ENCODE assay signal across 9 cellular contexts in genomic region chr6:132962936-132963579, GRCh38.
DNase-seq lines count a peak whose midpoint lies in the region; ATAC-seq, FAIRE-seq and TF ChIP-seq lines count a peak whose summit lies in the region.
"Had no signal": no experiment of that assay in that cellular context is flagged by ENCODE, and none has a peak within 500 bp of the region (broad histone marks: within the 10 kb centered on the region; RNA-seq: fewer than 3 reads in every experiment).

No MANE protein-coding gene starts in this region.

- H3K9ac ChIP-seq in DND-41 (ENCODE audit: low read depth, low read length) (no peak overlapping the region), trophoblast cell (ENCODE audit: low read length) (no peak overlapping the region)

- WGBS in trophoblast cell (ENCODE audit: extremely low coverage, insufficient coverage, insufficient read length), result no CpG with 5 or more reads among the region's 6 CpGs

- peaks cover 23% of the 10 kb centered on the region for H3K4me1 Mint-ChIP-seq in activated T-helper 1 cell treated with anti-CD3 and anti-CD28 coated beads, Interleukin-12 subunit alpha, Interleukin-12 subunit beta, Interleukin-2, Interleukin-4 antibody, amounts not matched to agents 30 ng/mL and 10 ng/mL and 1 ng/mL, durations not matched to agents 14 hours and 24 hours and 36 hours (ENCODE audit: low read depth)

- no peaks in the 10 kb centered on the region for H3K79me1 ChIP-seq in trophoblast cell (ENCODE audit: low read length)

- H3K9me3 ChIP-seq in DND-41 (ENCODE audit: insufficient read depth, low read length, severe bottlenecking) (no peaks in the 10 kb centered on the region), trophoblast cell (ENCODE audit: insufficient read depth, low read depth, low read length) (no peaks in the 10 kb centered on the region)

- TF ChIP-seq CTCF in DND-41 (IDR thresholded peaks at IDR 0.05; ENCODE audit: borderline replicate concordance, extremely low read depth, low read length, poor library complexity, severe bottlenecking), result peak; percentile 84

- H3K4me1 ChIP-seq in DND-41 (ENCODE audit: insufficient read depth, low read length) (no peaks in the 10 kb centered on the region), trophoblast cell (ENCODE audit: control insufficient read depth in 1 of 2, insufficient read depth in 2 of 2, low read length in 2 of 2) (peaks cover 0 to 3% of the 10 kb centered on the region in 2 experiments)

- H3K4me2 ChIP-seq in DND-41 (ENCODE audit: insufficient read depth, low read length), result no peak overlapping the region
- no peak overlapping the region for H3K4me2 ChIP-seq in trophoblast cell (ENCODE audit: low read length)

- no peak overlapping the region for H2AK5ac ChIP-seq in trophoblast cell (ENCODE audit: low read length)

- H3K9me3 Mint-ChIP-seq in activated T-helper 1 cell treated with anti-CD3 and anti-CD28 coated beads, Interleukin-12 subunit alpha, Interleukin-12 subunit beta, Interleukin-2, Interleukin-4 antibody, amounts not matched to agents 30 ng/mL and 10 ng/mL and 1 ng/mL, durations not matched to agents 14 hours and 24 hours and 36 hours, result no peaks in the 10 kb centered on the region
- H3K9me3 Mint-ChIP-seq: dendritic cell treated with granulocyte-macrophage colony-stimulating factor and Interleukin-4, amounts not matched to agents 40 ng/mL and 50 ng/mL, for 4 days had no signal

- no peak overlapping the region for H2BK5ac ChIP-seq in trophoblast cell (ENCODE audit: low read depth, low read length, poor library complexity)

- H3K27me3 Mint-ChIP-seq in activated T-helper 1 cell treated with anti-CD3 and anti-CD28 coated beads, Interleukin-12 subunit alpha, Interleukin-12 subunit beta, Interleukin-2, Interleukin-4 antibody, amounts not matched to agents 30 ng/mL and 10 ng/mL and 1 ng/mL, durations not matched to agents 14 hours and 24 hours and 36 hours (ENCODE audit: insufficient read depth), result peaks cover 14% of the 10 kb centered on the region

- H3K4me3 Mint-ChIP-seq in activated T-helper 1 cell treated with anti-CD3 and anti-CD28 coated beads, Interleukin-12 subunit alpha, Interleukin-12 subunit beta, Interleukin-2, Interleukin-4 antibody, amounts not matched to agents 30 ng/mL and 10 ng/mL and 1 ng/mL, durations not matched to agents 14 hours and 24 hours and 36 hours, result no peak overlapping the region
- H3K4me3 Mint-ChIP-seq: dendritic cell treated with granulocyte-macrophage colony-stimulating factor and Interleukin-4, amounts not matched to agents 40 ng/mL and 50 ng/mL, for 4 days had no signal

- no peaks in the 10 kb centered on the region for H3K36me3 Mint-ChIP-seq in activated T-helper 1 cell treated with anti-CD3 and anti-CD28 coated beads, Interleukin-12 subunit alpha, Interleukin-12 subunit beta, Interleukin-2, Interleukin-4 antibody, amounts not matched to agents 30 ng/mL and 10 ng/mL and 1 ng/mL, durations not matched to agents 14 hours and 24 hours and 36 hours (ENCODE audit: low read depth)

- intact Hi-C loops in activated T-helper 1 cell treated with anti-CD3 and anti-CD28 coated beads, Interleukin-12 subunit alpha, Interleukin-12 subunit beta, Interleukin-2, Interleukin-4 antibody, amounts not matched to agents 30 ng/mL and 10 ng/mL and 1 ng/mL, durations not matched to agents 14 hours and 24 hours and 36 hours (cut with micrococcal nuclease), result loop anchor here (2.0 to 10.0 kb wide), 6 partner anchors 140 to 1132 kb away; no protein-coding TSS in a partner anchor

- H4K91ac ChIP-seq in trophoblast cell (ENCODE audit: low read depth, low read length), result no peak overlapping the region

- H2BK12ac ChIP-seq in trophoblast cell (ENCODE audit: low read length), result no peak overlapping the region

- H3K4me3 ChIP-seq in DND-41 (ENCODE audit: low read depth in 1 of 2, low read length in 2 of 2) (no peak overlapping the region), trophoblast cell (ENCODE audit: low read depth, low read length) (no peak overlapping the region)

- H3K27ac ChIP-seq in DND-41 (ENCODE audit: low read length) (no peak overlapping the region), trophoblast cell (ENCODE audit: low read depth, low read length) (no peak overlapping the region)

- H3K4ac ChIP-seq in trophoblast cell (ENCODE audit: low read depth, low read length), result no peak overlapping the region

- H3K27me3 ChIP-seq in DND-41 (ENCODE audit: insufficient read depth, low read length, poor library complexity) (no peaks in the 10 kb centered on the region), trophoblast cell (ENCODE audit: insufficient read depth, low read length) (no peaks in the 10 kb centered on the region)

- H3K14ac ChIP-seq in trophoblast cell (ENCODE audit: low read length), result no peak overlapping the region

- H4K8ac ChIP-seq in trophoblast cell (ENCODE audit: low read depth, low read length), result no peak overlapping the region

- no peak overlapping the region for H4K12ac ChIP-seq in trophoblast cell (ENCODE audit: low read depth, low read length)

- H3K27ac Mint-ChIP-seq in activated T-helper 1 cell treated with anti-CD3 and anti-CD28 coated beads, Interleukin-12 subunit alpha, Interleukin-12 subunit beta, Interleukin-2, Interleukin-4 antibody, amounts not matched to agents 30 ng/mL and 10 ng/mL and 1 ng/mL, durations not matched to agents 14 hours and 24 hours and 36 hours, result no peak overlapping the region
- H3K27ac Mint-ChIP-seq: dendritic cell treated with granulocyte-macrophage colony-stimulating factor and Interleukin-4, amounts not matched to agents 40 ng/mL and 50 ng/mL, for 4 days had no signal

- peak; percentile 66 for DNase-seq in DND-41
- DNase-seq in HTR-8/SVneo (ENCODE audit: insufficient read length, low spot score), result peak; percentile 34
- peak; percentile 22 for DNase-seq in RCC 7860 (ENCODE audit: low spot score)
- peak; percentile 36 for DNase-seq in activated T-helper 1 cell treated with anti-CD3 and anti-CD28 coated beads, Interleukin-12 subunit alpha, Interleukin-12 subunit beta, Interleukin-2, Interleukin-4 antibody, amounts not matched to agents 30 ng/mL and 10 ng/mL and 1 ng/mL, durations not matched to agents 14 hours and 24 hours and 36 hours (ENCODE audit: low spot score)
- peak; percentile 36 for DNase-seq in foreskin melanocyte
- peak; percentile 65 to 83 for DNase-seq in trophoblast cell

- H3K36me3 ChIP-seq in DND-41 (ENCODE audit: insufficient read depth, low read length) (no peaks in the 10 kb centered on the region), trophoblast cell (ENCODE audit: control insufficient read depth in 1 of 2, insufficient read depth in 2 of 2, low read length in 2 of 2) (no peaks in the 10 kb centered on the region)

- no peaks in the 10 kb centered on the region for H4K20me1 ChIP-seq in DND-41 (ENCODE audit: insufficient read depth, low read length)

- peak; percentile 99 for ATAC-seq in DND-41 (ENCODE audit: insufficient read depth, low read depth)
- ATAC-seq in GM21390 (IDR thresholded peaks at IDR 0.05; ENCODE audit: unreplicated experiment), result peak; percentile 86
- no peak for ATAC-seq in HG02840 (IDR thresholded peaks at IDR 0.05; ENCODE audit: low FRiP score, unreplicated experiment)

- no peak overlapping the region for H2BK120ac ChIP-seq in trophoblast cell (ENCODE audit: insufficient read depth, low read length, poor library complexity)

- H2AFZ ChIP-seq in DND-41 (ENCODE audit: low read depth, low read length) (no peak overlapping the region), trophoblast cell (ENCODE audit: insufficient read depth, low read length, poor library complexity) (no peak overlapping the region)

- FAIRE-seq in HTR-8/SVneo (lab: Jason Lieb, UNC) (no peak), RCC 7860 (lab: Jason Lieb, UNC) (no peak)

- H3K79me2 ChIP-seq in DND-41 (ENCODE audit: insufficient read depth, low read length) (no peaks in the 10 kb centered on the region), trophoblast cell (ENCODE audit: control insufficient read depth, insufficient read depth, low read length, poor library complexity) (no peaks in the 10 kb centered on the region)

- H3K18ac ChIP-seq in trophoblast cell (ENCODE audit: low read length), result no peak overlapping the region

- no peak overlapping the region for H3K23ac ChIP-seq in trophoblast cell (ENCODE audit: low read length)

Comparison
In these comparisons a context has a peak if more than half of its experiments do, and no peak if none do; other contexts are left out.
1. DNase-seq: peak in every context shown above with its lines; median percentile 74 in trophoblast cell; 66 in DND-41; 36 in activated T-helper 1 cell treated with anti-CD3 and anti-CD28 coated beads, Interleukin-12 subunit alpha, Interleukin-12 subunit beta, Interleukin-2, Interleukin-4 antibody, amounts not matched to agents 30 ng/mL and 10 ng/mL and 1 ng/mL, durations not matched to agents 14 hours and 24 hours and 36 hours; 36 in foreskin melanocyte; 34 in HTR-8/SVneo; 22 in RCC 7860.